ENCODE assay signal across 8 cellular contexts in the genomic region with DNA sequence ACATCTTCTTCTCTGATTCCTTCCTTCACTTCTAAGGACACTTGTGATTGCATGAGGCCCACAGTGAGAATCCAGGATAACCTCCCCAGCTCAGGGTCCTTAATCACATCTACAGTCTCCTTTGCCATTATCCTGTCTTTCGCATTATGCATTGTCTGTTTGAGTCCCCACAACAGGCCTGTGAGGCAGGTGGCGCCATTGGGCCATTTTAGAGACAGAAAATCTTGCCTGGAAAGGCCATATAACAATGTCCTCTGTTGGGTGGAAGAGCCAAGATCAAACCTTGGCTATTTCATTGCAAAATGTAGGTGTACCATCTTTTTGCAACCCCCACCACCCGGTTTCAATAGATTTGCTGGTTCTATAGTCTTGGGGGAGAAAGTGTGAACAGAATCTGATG.
A peak's percentile ranks its signal among the peaks of the same experiment; 100 is the strongest.
DNase-seq lines count a peak whose midpoint lies in the region; ATAC-seq and TF ChIP-seq lines count a peak whose summit lies in the region.

No MANE protein-coding gene starts in this region.

- H3K36me3 ChIP-seq in tibial artery = no peaks in the 10 kb centered on the region

- no peaks in the 10 kb centered on the region for H3K4me1 ChIP-seq in tibial artery

- intact Hi-C loops in tibial artery (cut with DNase I; ENCODE audit: low total_unique reads) = loop anchor here (2.0 kb wide), 1 partner anchor 194 kb away; no protein-coding TSS in a partner anchor

- H3K9me3 ChIP-seq in tibial artery = no peaks in the 10 kb centered on the region

- H3K4me3 ChIP-seq in tibial artery = no peak overlapping the region

- H3K27ac ChIP-seq in tibial artery = no peak overlapping the region

- peak; percentile 68 for ATAC-seq in HG02623 (IDR thresholded peaks at IDR 0.05; ENCODE audit: unreplicated experiment)

- peaks cover 0 to 6% of the 10 kb centered on the region in 2 donors for H3K27me3 ChIP-seq in tibial artery

- DNase-seq in NCI-H1436 (lab: John Stamatoyannopoulos, UW) (peak; percentile 35), NCI-H1436 treated with DMSO at 0.1 percent for 48 hours (lab: John Stamatoyannopoulos, UW) (no peak), NCI-H774 (lab: John Stamatoyannopoulos, UW) (peak; percentile 16), activated T-cell treated with anti-CD3 and anti-CD28 coated beads for 48 hours (ENCODE audit: low read depth) (peak; percentile 31), fibroblast of gingiva (ENCODE audit: low read depth) (peak; percentile 50), nucleus accumbens (lab: John Stamatoyannopoulos, UW) (peak in 38 of 56 donors; percentile 5 to 77 (median 23)), tibial artery (peak; percentile 69 to 72)

- peak; percentile 62 to 64 for TF ChIP-seq CTCF in tibial artery (IDR thresholded peaks at IDR 0.05)
